23 cellular contexts compared by ENCODE assay signal in the genomic region with DNA sequence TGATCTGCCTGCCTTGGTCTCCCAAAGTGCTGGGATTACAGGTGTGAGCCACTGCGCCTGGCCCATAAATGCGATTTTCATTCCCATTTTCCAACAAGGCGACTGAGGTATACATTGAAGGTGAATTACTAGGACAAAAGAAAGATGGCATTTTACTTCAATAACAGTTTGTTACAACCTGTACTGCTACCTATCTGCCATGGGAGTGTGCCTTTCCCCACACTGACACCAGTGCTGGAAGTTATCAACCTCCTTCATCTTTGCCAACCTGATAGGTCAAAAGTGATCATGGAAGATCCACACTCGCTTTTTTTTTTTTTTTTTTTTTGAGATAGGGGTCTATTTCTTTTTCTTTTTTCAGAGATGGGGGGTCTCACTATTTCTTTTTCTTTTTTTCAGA. TPM values are rescaled to one million over a fixed set of nuclear protein-coding genes. Genes with fewer than 3 reads are reported as not detected.
DNase-seq lines count a peak whose midpoint lies in the region; ATAC-seq and TF ChIP-seq lines count a peak whose summit lies in the region.
"Had no signal": no experiment of that assay in that cellular context is flagged by ENCODE, and none has a peak within 500 bp of the region (broad histone marks: within the 10 kb centered on the region; RNA-seq: fewer than 3 reads in every experiment).

No MANE protein-coding gene starts in this region.

- intact Hi-C loops in sciatic nerve (cut with DNase I) = no loop called here

- H3K23ac ChIP-seq in mesendoderm (ENCODE audit: low read length) = no peak overlapping the region

- no peak overlapping the region for H2AK5ac ChIP-seq in mesendoderm (ENCODE audit: low read length)

- 0 out of 2 replicates have a peak, but pooled peaks have one; percentile 14 for TF ChIP-seq CTCF in Loucy (conservative IDR thresholded peaks at IDR 0.05; ENCODE audit: low read length)

- H3K36me3 ChIP-seq in Loucy (ENCODE audit: insufficient read depth, low read length) (no peaks in the 10 kb centered on the region), mesendoderm (ENCODE audit: control insufficient read depth, insufficient read depth, low read length) (no peaks in the 10 kb centered on the region)
- H3K36me3 ChIP-seq: BLaER1 had no signal

- no peak overlapping the region for H3K56ac ChIP-seq in mesendoderm (ENCODE audit: low read length)

- WGBS in mesendoderm (ENCODE audit: extremely low coverage, insufficient coverage, low lambda C conversion rate) = no CpG with 5 or more reads among the region's 4 CpGs

- H3K4me3 ChIP-seq in Loucy (ENCODE audit: low read length, poor library complexity, severe bottlenecking) (no peak overlapping the region), mesendoderm (ENCODE audit: low read length) (no peak overlapping the region)
- H3K4me3 ChIP-seq: BLaER1, K562 had no signal

- no peak overlapping the region for H3K4ac ChIP-seq in mesendoderm (ENCODE audit: low read depth, low read length)

- no peaks in the 10 kb centered on the region for H3K79me1 ChIP-seq in mesendoderm (ENCODE audit: low read length)

- no peak overlapping the region for H4K8ac ChIP-seq in mesendoderm (ENCODE audit: low read depth, low read length)

- no peaks in the 10 kb centered on the region for H4K20me1 ChIP-seq in Loucy (ENCODE audit: insufficient read depth, low read length, poor library complexity, severe bottlenecking)
- H4K20me1 ChIP-seq: BLaER1 had no signal

- no peaks in the 10 kb centered on the region for H3K9me3 ChIP-seq in Loucy (ENCODE audit: insufficient read depth, low read depth, low read length)
- H3K9me3 ChIP-seq: BLaER1 had no signal

- no peak overlapping the region for H2BK5ac ChIP-seq in mesendoderm (ENCODE audit: low read length)

- no peak overlapping the region for H2BK120ac ChIP-seq in mesendoderm (ENCODE audit: low read depth, low read length)

- DNase-seq in NCI-H524 (lab: John Stamatoyannopoulos, UW) (peak; percentile 13 to 28), NCI-H524 treated with DMSO at 0.1 percent for 48 hours (lab: John Stamatoyannopoulos, UW) (no peak), mesendoderm (peak; percentile 25), sciatic nerve (ENCODE audit: low spot score) (no peak), NCI-H748 (lab: John Stamatoyannopoulos, UW; ENCODE audit: unreplicated experiment) (no peak)
- DNase-seq: CD4-positive, alpha-beta memory T cell; DMS153; DMS79; GDM1; HFFc6; IMR-90 had no signal

- no peak overlapping the region for H2BK15ac ChIP-seq in mesendoderm (replicated peaks; ENCODE audit: low read depth)

- no peak overlapping the region for H3K27ac ChIP-seq in mesendoderm (ENCODE audit: low read depth, low read length)
- H3K27ac ChIP-seq: 22Rv1, BLaER1, HL-60 had no signal

- H3F3A ChIP-seq in Loucy (ENCODE audit: low read depth) = no peaks in the 10 kb centered on the region

- H3K27me3 ChIP-seq in Loucy (ENCODE audit: insufficient read depth, low read length, poor library complexity, severe bottlenecking) (no peaks in the 10 kb centered on the region), mesendoderm (ENCODE audit: insufficient read depth, low read length, poor library complexity) (no peaks in the 10 kb centered on the region)
- H3K27me3 ChIP-seq: BLaER1 had no signal

- no peak overlapping the region for H3K18ac ChIP-seq in mesendoderm (ENCODE audit: low read length)

- H4K5ac ChIP-seq in mesendoderm (ENCODE audit: low read length) = no peak overlapping the region

- H2AFZ ChIP-seq in Loucy (ENCODE audit: low read length) = no peak overlapping the region

- H3K9me2 ChIP-seq in Loucy (replicated peaks; ENCODE audit: low read depth, low read length) = no peaks in the 10 kb centered on the region

- H3K4me1 ChIP-seq in Loucy (ENCODE audit: insufficient read depth, low read length, poor library complexity, severe bottlenecking) (no peaks in the 10 kb centered on the region), mesendoderm (ENCODE audit: control insufficient read depth, low read depth, low read length) (no peaks in the 10 kb centered on the region)
- H3K4me1 ChIP-seq: BLaER1 had no signal

- H3K9ac ChIP-seq in Loucy (ENCODE audit: low read depth, low read length, poor library complexity, severe bottlenecking) (no peak overlapping the region), mesendoderm (ENCODE audit: low read length) (no peak overlapping the region)
- H3K9ac ChIP-seq: BLaER1 had no signal

- H3K4me2 ChIP-seq in Loucy (ENCODE audit: low read depth, low read length, poor library complexity, severe bottlenecking) (no peak overlapping the region), mesendoderm (ENCODE audit: low read length) (no peak overlapping the region)
- H3K4me2 ChIP-seq: BLaER1 had no signal

- H3K79me2 ChIP-seq in Loucy (ENCODE audit: insufficient read depth, low read length) (no peaks in the 10 kb centered on the region), mesendoderm (ENCODE audit: control insufficient read depth, insufficient read depth, low read length) (no peaks in the 10 kb centered on the region)

- ATAC-seq in sciatic nerve = no peak
- no peak for ATAC-seq in GM21576 (IDR thresholded peaks at IDR 0.05; ENCODE audit: unreplicated experiment)
- ATAC-seq: HCT116, K562 had no signal

RNA-seq across cellular contexts. Expression of a gene that starts 11.0 kb away (rescaled TPM):
- polyA plus RNA-seq in mesendoderm (2013, experiment 1 of 2) = not detected
- 0.04 TPM for polyA plus RNA-seq in mesendoderm (2013, experiment 2 of 2)
- total RNA-seq in sciatic nerve = 0.09 TPM
- total RNA-seq: A673; CD4-positive, alpha-beta memory T cell; Daoy; HFFc6; HT1080; IMR-90; K562 had no signal
- polyA plus RNA-seq: AG04450; CD14-positive monocyte; CD4-positive, alpha-beta memory T cell; IMR-90 had no signal

RNA-seq across cellular contexts. Expression of a gene that starts 26.3 kb away (rescaled TPM):
- not detected for polyA plus RNA-seq in mesendoderm (2013, experiment 1 of 2)
- not detected for polyA plus RNA-seq in mesendoderm (2013, experiment 2 of 2)
- not detected for total RNA-seq in sciatic nerve
- total RNA-seq: A673; CD4-positive, alpha-beta memory T cell; Daoy; HFFc6; HT1080; IMR-90; K562 had no signal
- polyA plus RNA-seq: AG04450; CD14-positive monocyte; CD4-positive, alpha-beta memory T cell; IMR-90; K562 had no signal

RNA-seq across cellular contexts. Expression of a gene that starts 28.4 kb away (rescaled TPM):
- 0.03 TPM for polyA plus RNA-seq in mesendoderm (2013, experiment 1 of 2)
- polyA plus RNA-seq in mesendoderm (2013, experiment 2 of 2) = 0.04 TPM
- not detected for total RNA-seq in sciatic nerve
- total RNA-seq: A673; CD4-positive, alpha-beta memory T cell; Daoy; HFFc6; HT1080; IMR-90; K562 had no signal
- polyA plus RNA-seq: AG04450; CD14-positive monocyte; CD4-positive, alpha-beta memory T cell; IMR-90; K562 had no signal

RNA-seq across cellular contexts. Expression of a gene that starts 53.4 kb away (rescaled TPM):
- not detected for polyA plus RNA-seq in mesendoderm (2013, experiment 1 of 2)
- not detected for polyA plus RNA-seq in mesendoderm (2013, experiment 2 of 2)
- not detected for total RNA-seq in sciatic nerve
- total RNA-seq: A673; CD4-positive, alpha-beta memory T cell; Daoy; HFFc6; HT1080; IMR-90 had no signal
- polyA plus RNA-seq: AG04450; CD14-positive monocyte; CD4-positive, alpha-beta memory T cell; IMR-90 had no signal

RNA-seq across cellular contexts. Expression of a gene that starts 54.2 kb away (rescaled TPM):
- 441 TPM for polyA plus RNA-seq in mesendoderm (2013, experiment 1 of 2)
- 434 TPM for polyA plus RNA-seq in mesendoderm (2013, experiment 2 of 2)
- 306 TPM for total RNA-seq in sciatic nerve

Comparison
In these comparisons a context has a peak if more than half of its experiments do, and no peak if none do; other contexts are left out.
1. DNase-seq: peak in NCI-H524 (2 of 2) and mesendoderm (single experiment); none in NCI-H524 treated with DMSO at 0.1 percent for 48 hours (single experiment), sciatic nerve (single experiment) and NCI-H748 (single experiment).